Comparison of ENCODE assay signal across 18 cellular contexts in genomic region chr2:74817333-74817732, GRCh38. TPM values are rescaled to one million over a fixed set of nuclear protein-coding genes. Genes with fewer than 3 reads are reported as not detected.
DNase-seq lines count a peak whose midpoint lies in the region; ATAC-seq and TF ChIP-seq lines count a peak whose summit lies in the region.
"Had no signal": no experiment of that assay in that cellular context is flagged by ENCODE, and none has a peak within 500 bp of the region (broad histone marks: within the 10 kb centered on the region; RNA-seq: fewer than 3 reads in every experiment).

No MANE protein-coding gene starts in this region.

- POLR2A ChIA-PET in activated CD4-positive, alpha-beta T cell treated with anti-CD3 and anti-CD28 coated beads, Interleukin-2, amount 10 ng/mL, durations not matched to agents 7 days and 5 days (lab: Charles Lee): no interaction called here

- H4K20me1 ChIP-seq in hepatocyte (ENCODE audit: insufficient read depth, poor library complexity, severe bottlenecking) (no peaks in the 10 kb centered on the region), smooth muscle cell (ENCODE audit: low read depth) (no peaks in the 10 kb centered on the region)

- peak overlapping the region; percentile 23 for H2AFZ ChIP-seq in hepatocyte
- no peak overlapping the region for H2AFZ ChIP-seq in smooth muscle cell (ENCODE audit: low read depth)

- DNase-seq in NOMO-1 treated with dmso at 0.1 percent for 144 hours (lab: John Stamatoyannopoulos, UW; ENCODE audit: unreplicated experiment): peak; percentile 74
- no peak for DNase-seq in hepatocyte (ENCODE audit: low spot score)
- no peak for DNase-seq in sciatic nerve (ENCODE audit: low spot score)
- DNase-seq in smooth muscle cell (lab: John Stamatoyannopoulos, UW; ENCODE audit: unreplicated experiment): no peak
- no peak for DNase-seq in activated CD4-positive, CD25-positive, alpha-beta regulatory T cell (lab: John Stamatoyannopoulos, UW)
- DNase-seq in activated CD4-positive, alpha-beta T cell treated with anti-CD3 and anti-CD28 coated beads, Interleukin-2, amount 10 ng/mL, durations not matched to agents 7 days and 5 days: no peak
- DNase-seq in NCI-H510A (lab: John Stamatoyannopoulos, UW): no peak
- DNase-seq: activated naive CD4-positive, alpha-beta T cell treated with anti-CD3 and anti-CD28 coated beads, Interleukin-2, amount 50 U/mL, for 16 hours; dermis blood vessel endothelial cell; erythroblast; mesendoderm; NCI-H1436; nucleus accumbens; stimulated activated CD4-positive, alpha-beta T cell treated with anti-CD3 and anti-CD28 coated beads, Interleukin-4, amount 100 ng/mL, for 24 hours; stimulated activated CD8-positive, alpha-beta memory T cell treated with anti-CD3 and anti-CD28 coated beads, Interleukin-4, amount 100 ng/mL, for 48 hours had no signal

- peaks cover 8% of the 10 kb centered on the region for H3K4me1 Mint-ChIP-seq in activated CD4-positive, alpha-beta T cell treated with anti-CD3 and anti-CD28 coated beads, Interleukin-2, amount 10 ng/mL, durations not matched to agents 7 days and 5 days

- no peaks in the 10 kb centered on the region for H3K36me3 Mint-ChIP-seq in activated CD4-positive, alpha-beta T cell treated with anti-CD3 and anti-CD28 coated beads, Interleukin-2, amount 10 ng/mL, durations not matched to agents 7 days and 5 days (ENCODE audit: low read depth)

- H3K4me2 ChIP-seq in hepatocyte (peak overlapping the region; percentile 73), smooth muscle cell (no peak overlapping the region)
- H3K4me2 ChIP-seq: KMS-11 had no signal

- no peaks in the 10 kb centered on the region for H3F3A ChIP-seq in smooth muscle cell (ENCODE audit: low read depth)

- no peak overlapping the region for H3K4me3 ChIP-seq in hepatocyte
- H3K4me3 ChIP-seq in smooth muscle cell: no peak overlapping the region
- H3K4me3 ChIP-seq: tibial nerve had no signal

- no peak for TF ChIP-seq CTCF in hepatocyte (IDR thresholded peaks at IDR 0.05; ENCODE audit: poor library complexity)
- TF ChIP-seq CTCF in smooth muscle cell (IDR thresholded peaks at IDR 0.05; ENCODE audit: borderline replicate concordance, insufficient read depth, poor library complexity, severe bottlenecking): no peak

- peaks cover 14% of the 10 kb centered on the region for H3K4me1 ChIP-seq in hepatocyte (ENCODE audit: insufficient read depth)
- H3K4me1 ChIP-seq in smooth muscle cell (ENCODE audit: low read depth): peaks cover 3% of the 10 kb centered on the region
- H3K4me1 ChIP-seq: tibial nerve had no signal

- H3K36me3 ChIP-seq in hepatocyte (replicated peaks; ENCODE audit: insufficient read depth, low read depth) (no peaks in the 10 kb centered on the region), smooth muscle cell (ENCODE audit: low read depth) (no peaks in the 10 kb centered on the region)
- H3K36me3 ChIP-seq: tibial nerve had no signal

- H3K27me3 ChIP-seq in hepatocyte (no peaks in the 10 kb centered on the region), smooth muscle cell (ENCODE audit: low read depth) (peaks cover 21% of the 10 kb centered on the region)
- H3K27me3 ChIP-seq: tibial nerve had no signal

- H3K4me3 Mint-ChIP-seq in activated CD4-positive, alpha-beta T cell treated with anti-CD3 and anti-CD28 coated beads, Interleukin-2, amount 10 ng/mL, durations not matched to agents 7 days and 5 days: no peak overlapping the region

- H3K9me3 ChIP-seq in hepatocyte (ENCODE audit: low read depth) (no peaks in the 10 kb centered on the region), smooth muscle cell (replicated peaks; ENCODE audit: low read depth) (no peaks in the 10 kb centered on the region)
- H3K9me3 ChIP-seq: tibial nerve had no signal

- H3K27ac ChIP-seq in hepatocyte: peak overlapping the region; percentile 90
- no peak overlapping the region for H3K27ac ChIP-seq in smooth muscle cell (ENCODE audit: low read depth)
- H3K27ac ChIP-seq: KMS-11, tibial nerve had no signal

- no peaks in the 10 kb centered on the region for H3K9me3 Mint-ChIP-seq in activated CD4-positive, alpha-beta T cell treated with anti-CD3 and anti-CD28 coated beads, Interleukin-2, amount 10 ng/mL, durations not matched to agents 7 days and 5 days

- H3K9me2 ChIP-seq in hepatocyte (replicated peaks; ENCODE audit: insufficient read depth): no peaks in the 10 kb centered on the region

- 92% methylated on average over 1 of the region's 1 CpG for WGBS in hepatocyte (ENCODE audit: low lambda C conversion rate, missing lambda C conversion rate)
- WGBS in smooth muscle cell (ENCODE audit: low lambda C conversion rate): 94% methylated on average over 1 of the region's 1 CpG

- intact Hi-C loops in sciatic nerve (cut with DNase I): no loop called here

- peaks cover 19% of the 10 kb centered on the region for H3K27me3 Mint-ChIP-seq in activated CD4-positive, alpha-beta T cell treated with anti-CD3 and anti-CD28 coated beads, Interleukin-2, amount 10 ng/mL, durations not matched to agents 7 days and 5 days

- ATAC-seq in HG02678 (IDR thresholded peaks at IDR 0.05; ENCODE audit: unreplicated experiment) (peak; percentile 16), sciatic nerve (peak; percentile 15)

- H3K79me2 ChIP-seq in hepatocyte (no peaks in the 10 kb centered on the region), smooth muscle cell (ENCODE audit: low read depth) (no peaks in the 10 kb centered on the region)

- H3K9ac ChIP-seq in smooth muscle cell (ENCODE audit: low read depth): no peak overlapping the region
- H3K9ac ChIP-seq: KMS-11 had no signal

- no peak overlapping the region for H3K27ac Mint-ChIP-seq in activated CD4-positive, alpha-beta T cell treated with anti-CD3 and anti-CD28 coated beads, Interleukin-2, amount 10 ng/mL, durations not matched to agents 7 days and 5 days

- CTCF ChIA-PET in activated CD4-positive, alpha-beta T cell treated with anti-CD3 and anti-CD28 coated beads, Interleukin-2, amount 10 ng/mL, durations not matched to agents 7 days and 5 days (lab: Charles Lee): no interaction called here

RNA-seq across cellular contexts. Expression of gene HK2, which starts 16.6 kb away (rescaled TPM):
- 25.6 and 37.3 TPM in 2 replicates for total RNA-seq in hepatocyte
- 21.1 and 25.4 TPM in 2 replicates for polyA plus RNA-seq in hepatocyte
- 15.7 TPM for total RNA-seq in sciatic nerve
- total RNA-seq in smooth muscle cell: 31.5 and 38.0 TPM in 2 replicates
- polyA plus RNA-seq in smooth muscle cell: 20.3 and 23.2 TPM in 2 replicates
- 10 to 100 TPM; 27.8 to 29.6 TPM for total RNA-seq in activated CD4-positive, alpha-beta T cell treated with anti-CD3 and anti-CD28 coated beads, Interleukin-2, amount 10 ng/mL, durations not matched to agents 7 days and 5 days
